11 cellular contexts compared by ENCODE assay signal in genomic region chrX:151759041-151759440, GRCh38. TPM values are rescaled to one million over a fixed set of nuclear protein-coding genes. Genes with fewer than 3 reads are reported as not detected.
"Had no signal": no experiment of that assay in that cellular context is flagged by ENCODE, and none has a peak within 500 bp of the region (broad histone marks: within the 10 kb centered on the region; RNA-seq: fewer than 3 reads in every experiment).

No MANE protein-coding gene starts in this region.

- H3K4me1 ChIP-seq: HAP-1 had no signal

- H3K9me3 ChIP-seq: HAP-1 had no signal

- H3K27ac Mint-ChIP-seq: GM23338, H9, HFFc6 had no signal

- H2AFZ ChIP-seq: GM23248, GM23338 had no signal

- H3K27ac ChIP-seq: GM23248 had no signal

- H3K4me3 Mint-ChIP-seq: GM23338, H9, HFFc6 had no signal

- H3K4me3 ChIP-seq: GM23248, GM23338, HAP-1 had no signal

- DNase-seq: GM23248, GOT3, H7, H9, HCEC 1CT, HFFc6 had no signal

- H3K36me3 ChIP-seq: HAP-1 had no signal

- H3K4me1 Mint-ChIP-seq: GM23338, H9 had no signal

- FAIRE-seq: H1, H54 had no signal

- H3K4me2 ChIP-seq: GM23338 had no signal

- H3K9me3 Mint-ChIP-seq: GM23338, HFFc6 had no signal

- H3K9ac ChIP-seq: GM23248 had no signal

RNA-seq across cellular contexts. Expression of gene CNGA2, which starts 24.5 kb away (rescaled TPM):
- total RNA-seq: GM23248, GM23338, H1, H4, H7, H9, HFFc6 had no signal

RNA-seq across cellular contexts. Expression of gene FATE1, which starts 43.2 kb away (rescaled TPM):
- total RNA-seq: GM23248, H1, H4, H7, H9, HFFc6 had no signal
